Comparison of ENCODE assay signal across 30 cellular contexts in genomic region chr6:169255643-169256042, GRCh38.
"Had no signal": no experiment of that assay in that cellular context is flagged by ENCODE, and none has a peak within 500 bp of the region (broad histone marks: within the 10 kb centered on the region; RNA-seq: fewer than 3 reads in every experiment).

No MANE protein-coding gene starts in this region.

- DNase-seq: heart left ventricle; hypothalamus; kidney glomerular epithelial cell; left colon; left ventricle myocardium inferior; mesendoderm; naive B cell; pancreas; posterior cingulate gyrus; retina; right cardiac atrium; stimulated activated CD4-positive, alpha-beta T cell treated with anti-CD3 and anti-CD28 coated beads, Interleukin-12 subunit alpha, Interleukin-12 subunit beta, amount 100 ng/mL, for 4 hours; stimulated activated CD4-positive, alpha-beta T cell treated with anti-CD3 and anti-CD28 coated beads, Interleukin-15, amount 100 ng/mL, for 24 hours; stimulated activated CD4-positive, alpha-beta T cell treated with anti-CD3 and anti-CD28 coated beads, Interleukin-2, amount 100 ng/mL, for 24 hours; stimulated activated CD4-positive, alpha-beta T cell treated with anti-CD3 and anti-CD28 coated beads, Interleukin-4, amount 100 ng/mL, for 1 hour; stimulated activated naive B cell treated with anti-CD40 and anti-IgM and Interleukin-4, amounts not matched to agents 10 μg/mL and 1 μg/mL and 100 μg/mL, for 72 hours; stimulated activated naive CD8-positive, alpha-beta T cell treated with anti-CD3 and anti-CD28 coated beads, Interleukin-15, Interleukin-2, amounts not matched to agents 100 U/mL and 50 U/mL, for 24 hours; stomach; testis; thyroid gland; trophoblast cell; upper lobe of right lung had no signal

- H3K4me1 ChIP-seq: pancreas, prostate gland, testis, uterus had no signal

- H3K27ac ChIP-seq: heart left ventricle, left ventricle myocardium inferior, neural progenitor cell, pancreas, prostate gland, stomach, testis, thyroid gland, upper lobe of right lung had no signal

- H3K4me3 ChIP-seq: heart left ventricle, left ventricle myocardium inferior, lung, neural progenitor cell, pancreas, prostate gland, skin epidermis, stomach, testis, thyroid gland, upper lobe of right lung, uterus had no signal

- H2AFZ ChIP-seq: neural progenitor cell had no signal

- H3K4me3 Mint-ChIP-seq: mesothelial cell of epicardium; nephron; neural progenitor cell; stimulated activated naive B cell treated with anti-CD40 and anti-IgM and Interleukin-4, amounts not matched to agents 10 μg/mL and 1 μg/mL and 100 μg/mL, for 72 hours had no signal

- H3K27me3 ChIP-seq: testis, thyroid gland, uterus had no signal

- H3K27ac Mint-ChIP-seq: mesothelial cell of epicardium; naive B cell; nephron; stimulated activated naive B cell treated with anti-CD40 and anti-IgM and Interleukin-4, amounts not matched to agents 10 μg/mL and 1 μg/mL and 100 μg/mL, for 72 hours had no signal

- H3K4me2 ChIP-seq: neural progenitor cell had no signal

- H3K36me3 Mint-ChIP-seq: mesothelial cell of epicardium, neural progenitor cell had no signal

- H3K36me3 ChIP-seq: heart left ventricle, left ventricle myocardium inferior, neural progenitor cell, pancreas, prostate gland, stomach, thyroid gland, upper lobe of right lung, uterus had no signal

- H3K9me3 ChIP-seq: pancreas, prostate gland, testis, thyroid gland, upper lobe of right lung, uterus had no signal

- ATAC-seq: heart left ventricle; left colon; pancreas; right cardiac atrium; sciatic nerve; stimulated activated naive B cell treated with anti-CD40 and anti-IgM and Interleukin-4, amounts not matched to agents 10 μg/mL and 1 μg/mL and 100 μg/mL, for 72 hours; stimulated activated naive CD8-positive, alpha-beta T cell treated with anti-CD3 and anti-CD28 coated beads, Interleukin-15, Interleukin-2, amounts not matched to agents 100 U/mL and 50 U/mL, for 24 hours; upper lobe of right lung had no signal
